2 cellular contexts compared by ENCODE assay signal in the genomic region with DNA sequence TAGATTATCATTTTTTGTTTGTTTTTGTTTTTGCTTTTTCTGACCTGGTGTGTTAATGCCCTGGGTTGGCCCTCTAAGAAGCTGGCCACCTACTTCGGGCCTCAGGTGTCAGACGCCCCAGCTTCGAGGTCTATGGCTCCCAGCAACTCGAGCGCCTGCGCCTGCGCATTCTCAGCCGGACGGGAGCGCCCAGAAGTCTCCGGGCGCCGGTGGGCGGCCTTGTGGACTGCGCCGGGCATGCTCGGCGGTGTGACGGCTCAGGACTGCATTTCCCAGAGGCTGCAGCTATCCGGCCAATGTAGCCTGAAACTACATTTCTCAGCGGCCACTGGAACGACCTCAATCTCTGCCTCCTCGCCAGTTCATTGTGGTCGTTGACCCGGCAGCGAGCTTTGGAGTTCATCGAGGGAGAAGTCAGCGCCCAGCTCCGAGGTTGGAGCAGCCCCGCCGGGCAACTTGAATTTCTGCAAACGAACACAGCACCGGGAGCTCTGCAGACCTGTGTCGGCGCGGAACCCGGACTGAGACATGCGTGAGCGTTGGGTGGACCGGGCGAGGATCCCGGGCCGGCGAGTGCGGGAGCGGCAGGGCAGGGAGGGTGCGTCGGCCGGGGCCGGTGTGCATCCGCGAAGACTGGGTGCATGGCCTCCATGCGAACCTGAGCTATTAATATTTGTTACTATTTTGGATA.
A peak's percentile ranks its signal among the peaks of the same experiment; 100 is the strongest.
TF ChIP-seq lines count a peak whose summit lies in the region.

A gene (plus strand): TSS at position 219 of the 691 bp plus-strand sequence. CDS start 3,045 bp downstream, outside the sequence.

TF ChIP-seq in IMR-90, 13 proteins besides CTCF, POLR2A, EP300 and RAD21:
- TF ChIP-seq MXI1 (IDR thresholded peaks at IDR 0.05; ENCODE audit: borderline replicate concordance, low read depth, low read length) = peak; percentile 78; the same call in 1 of the 2 replicates
- no peak for TF ChIP-seq RCOR1 (IDR thresholded peaks at IDR 0.05; ENCODE audit: insufficient replicate concordance, low read length)

TF ChIP-seq in SK-N-SH treated with all-trans-retinoic acid at 6 μM for 48 hours, 23 proteins besides CTCF, POLR2A, EP300 and RAD21 (continued from another document):
- TF ChIP-seq OSR1 (CRISPR knock-in tag; IDR thresholded peaks at IDR 0.05) (no peak), ZNF70 (CRISPR knock-in tag; IDR thresholded peaks at IDR 0.05) (no peak), ESRRG (CRISPR knock-in tag; IDR thresholded peaks at IDR 0.05) (no peak)
- TF ChIP-seq, protein P1, sequence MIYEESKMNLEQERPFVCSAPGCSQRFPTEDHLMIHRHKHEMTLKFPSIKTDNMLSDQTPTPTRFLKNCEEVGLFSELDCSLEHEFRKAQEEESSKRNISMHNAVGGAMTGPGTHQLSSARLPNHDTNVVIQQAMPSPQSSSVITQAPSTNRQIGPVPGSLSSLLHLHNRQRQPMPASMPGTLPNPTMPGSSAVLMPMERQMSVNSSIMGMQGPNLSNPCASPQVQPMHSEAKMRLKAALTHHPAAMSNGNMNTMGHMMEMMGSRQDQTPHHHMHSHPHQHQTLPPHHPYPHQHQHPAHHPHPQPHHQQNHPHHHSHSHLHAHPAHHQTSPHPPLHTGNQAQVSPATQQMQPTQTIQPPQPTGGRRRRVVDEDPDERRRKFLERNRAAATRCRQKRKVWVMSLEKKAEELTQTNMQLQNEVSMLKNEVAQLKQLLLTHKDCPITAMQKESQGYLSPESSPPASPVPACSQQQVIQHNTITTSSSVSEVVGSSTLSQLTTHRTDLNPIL (CRISPR knock-in tag; IDR thresholded peaks at IDR 0.05; ENCODE audit: low read depth) = no peak
- TF ChIP-seq, protein P2, sequence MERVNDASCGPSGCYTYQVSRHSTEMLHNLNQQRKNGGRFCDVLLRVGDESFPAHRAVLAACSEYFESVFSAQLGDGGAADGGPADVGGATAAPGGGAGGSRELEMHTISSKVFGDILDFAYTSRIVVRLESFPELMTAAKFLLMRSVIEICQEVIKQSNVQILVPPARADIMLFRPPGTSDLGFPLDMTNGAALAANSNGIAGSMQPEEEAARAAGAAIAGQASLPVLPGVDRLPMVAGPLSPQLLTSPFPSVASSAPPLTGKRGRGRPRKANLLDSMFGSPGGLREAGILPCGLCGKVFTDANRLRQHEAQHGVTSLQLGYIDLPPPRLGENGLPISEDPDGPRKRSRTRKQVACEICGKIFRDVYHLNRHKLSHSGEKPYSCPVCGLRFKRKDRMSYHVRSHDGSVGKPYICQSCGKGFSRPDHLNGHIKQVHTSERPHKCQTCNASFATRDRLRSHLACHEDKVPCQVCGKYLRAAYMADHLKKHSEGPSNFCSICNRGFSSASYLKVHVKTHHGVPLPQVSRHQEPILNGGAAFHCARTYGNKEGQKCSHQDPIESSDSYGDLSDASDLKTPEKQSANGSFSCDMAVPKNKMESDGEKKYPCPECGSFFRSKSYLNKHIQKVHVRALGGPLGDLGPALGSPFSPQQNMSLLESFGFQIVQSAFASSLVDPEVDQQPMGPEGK (CRISPR knock-in tag; IDR thresholded peaks at IDR 0.05; ENCODE audit: borderline replicate concordance) = no peak
